ENCODE assay signal across 8 cellular contexts in genomic region chr17:1643999-1644492, GRCh38. TPM values are rescaled to one million over a fixed set of nuclear protein-coding genes. Genes with fewer than 3 reads are reported as not detected.
A peak's percentile ranks its signal among the peaks of the same experiment; 100 is the strongest.
DNase-seq lines count a peak whose midpoint lies in the region; ATAC-seq and TF ChIP-seq lines count a peak whose summit lies in the region.

No MANE protein-coding gene starts in this region.

- CTCF ChIA-PET in Caco-2 (lab: Charles Lee), result interaction anchor here (0.6 to 1.2 kb wide), 5 partner anchors 14 to 273 kb away, joined by 3 to 7 read pairs (median 3); no protein-coding TSS in a partner anchor
- CTCF ChIA-PET in PC-9 (lab: Charles Lee), result no interaction called here

- TF ChIP-seq CTCF in Caco-2 (IDR thresholded peaks at IDR 0.05; ENCODE audit: insufficient read depth in 1 of 2, low read depth in 1 of 2, low read length in 1 of 2, severe bottlenecking in 1 of 2, unreplicated experiment in 1 of 2), result no peak
- TF ChIP-seq CTCF in PC-9 (conservative IDR thresholded peaks at IDR 0.05), result no peak
- no peak for TF ChIP-seq CTCF in ovary (IDR thresholded peaks at IDR 0.05)

- no peaks in the 10 kb centered on the region for H3K4me1 Mint-ChIP-seq in Caco-2 (ENCODE audit: low read depth, unreplicated experiment)

- H3K9me3 ChIP-seq in Caco-2, result no peaks in the 10 kb centered on the region
- H3K9me3 ChIP-seq in PC-9 (ENCODE audit: insufficient read depth, low read depth), result no peaks in the 10 kb centered on the region
- H3K9me3 ChIP-seq in esophagus (ENCODE audit: control insufficient read depth in 2 of 2, insufficient read depth in 1 of 2, low read depth in 1 of 2, low read length in 1 of 2), result no peaks in the 10 kb centered on the region
- no peaks in the 10 kb centered on the region for H3K9me3 ChIP-seq in ovary

- no peak overlapping the region for H3K27ac Mint-ChIP-seq in Caco-2 (ENCODE audit: unreplicated experiment)

- no peak for ATAC-seq in HG03139 (IDR thresholded peaks at IDR 0.05; ENCODE audit: unreplicated experiment)

- DNase-seq in Caco-2 (no peak), PC-9 (peak in 1 of 2 experiments; percentile 23), ovary (no peak), 8988T (no peak), NOMO-1 treated with dmso at 0.1 percent for 144 hours (lab: John Stamatoyannopoulos, UW; ENCODE audit: unreplicated experiment) (no peak)
- DNase-seq in activated CD4-positive, alpha-beta T cell treated with anti-CD3 and anti-CD28 coated beads, Interleukin-2, amount 50 U/mL, for 4 hours, result no peak

- no peak for TF ChIP-seq EP300 in ovary (IDR thresholded peaks at IDR 0.05)

- peaks cover 8% of the 10 kb centered on the region; the same call in 1 of the 2 replicates for H3F3A ChIP-seq in PC-9 (ENCODE audit: insufficient read depth, low read depth)

- BruUV-seq in Caco-2 (replicated peaks; lab: Mats Ljungman, UMichigan), result no TSS peak
- BruUV-seq in PC-9 (replicated peaks; lab: Mats Ljungman, UMichigan), result TSS peak; percentile 69

- no peaks in the 10 kb centered on the region for H3K79me2 ChIP-seq in PC-9 (ENCODE audit: low read depth)

- intact Hi-C loops in Caco-2 (cut with micrococcal nuclease; ENCODE audit: unreplicated experiment), result loop anchor here (1.0 kb wide), 1 partner anchor 16 kb away; the partner anchor contains the start of gene SLC43A2
- intact Hi-C loops in PC-9 (cut with micrococcal nuclease; ENCODE audit: unreplicated experiment), result loop anchor here (2.0 to 10.0 kb wide), 3 partner anchors 81 to 761 kb away; partner anchors contain the start of genes MNT and PITPNA
- intact Hi-C loops in ovary (cut with DNase I), result loop anchor here in 2 of 4 donors (5.0 to 10.0 kb wide), 2 partner anchors 72 to 141 kb away; no protein-coding TSS in a partner anchor

- no peak for TF ChIP-seq POLR2A in ovary (IDR thresholded peaks at IDR 0.05)

- peaks cover 9% of the 10 kb centered on the region for H3K36me3 Mint-ChIP-seq in Caco-2 (ENCODE audit: insufficient read depth, unreplicated experiment)

- H3K27me3 ChIP-seq in Caco-2 (replicated peaks; ENCODE audit: control insufficient read depth, insufficient read depth, low read length), result no peaks in the 10 kb centered on the region
- H3K27me3 ChIP-seq in PC-9 (ENCODE audit: insufficient read depth, low read depth), result no peaks in the 10 kb centered on the region
- no peaks in the 10 kb centered on the region for H3K27me3 ChIP-seq in esophagus (ENCODE audit: control insufficient read depth in 1 of 2, insufficient read depth in 2 of 2, low read length in 2 of 2)
- no peaks in the 10 kb centered on the region for H3K27me3 ChIP-seq in ovary

- H3K4me2 ChIP-seq in PC-9, result peak overlapping the region; percentile 87

- no peaks in the 10 kb centered on the region for H4K20me1 ChIP-seq in PC-9 (ENCODE audit: insufficient read depth)

- peak overlapping the region; percentile 60 for H3K4me3 ChIP-seq in Caco-2 (ENCODE audit: low read depth, low read length)
- peak overlapping the region; percentile 86 for H3K4me3 ChIP-seq in PC-9
- peak overlapping the region; percentile 39 to 43 for H3K4me3 ChIP-seq in esophagus (ENCODE audit: low read depth in 1 of 2, low read length in 2 of 2)
- H3K4me3 ChIP-seq in ovary, result peak overlapping the region; percentile 24

- no peaks in the 10 kb centered on the region for H3K9me3 Mint-ChIP-seq in Caco-2 (ENCODE audit: unreplicated experiment)

- WGBS in esophagus, 2 donors, result 28 to 37% methylated on average over 10 to 13 of the region's 13 CpGs
- 37 to 61% (median 49%) methylated on average over 9 to 13 of the region's 13 CpGs for WGBS in ovary, 3 donors

- H3K4me3 Mint-ChIP-seq in Caco-2 (ENCODE audit: unreplicated experiment), result peak overlapping the region; percentile 79

- H3K9me2 ChIP-seq in PC-9 (ENCODE audit: insufficient read depth), result no peaks in the 10 kb centered on the region

- H3K27ac ChIP-seq in PC-9, result no peak overlapping the region
- H3K27ac ChIP-seq in esophagus (ENCODE audit: low read depth in 2 of 2, low read length in 1 of 2), result peak overlapping the region in 1 of 2 donors; percentile 27
- H3K27ac ChIP-seq in ovary, result no peak overlapping the region

- peak overlapping the region; percentile 79 for H2AFZ ChIP-seq in PC-9

- H3K4me1 ChIP-seq in Caco-2 (peaks cover 13% of the 10 kb centered on the region; the same call in 1 of the 2 replicates), PC-9 (replicated peaks; ENCODE audit: insufficient read depth) (peaks cover 24% of the 10 kb centered on the region), esophagus (ENCODE audit: control insufficient read depth in 2 of 2, insufficient read depth in 2 of 2, low read length in 1 of 2) (peaks cover 4 to 18% of the 10 kb centered on the region in 2 donors), ovary (ENCODE audit: insufficient read depth) (peaks cover 6% of the 10 kb centered on the region)

- POLR2A ChIA-PET in Caco-2 (lab: Charles Lee) (interaction anchor here (1.2 kb wide), 1 partner anchor 73 kb away, joined by 4 read pairs; no protein-coding TSS in a partner anchor), PC-9 (lab: Charles Lee; ENCODE audit: unreplicated experiment) (no interaction called here)

- H3K36me3 ChIP-seq in Caco-2 (ENCODE audit: control insufficient read depth, insufficient read depth, low read length) (no peaks in the 10 kb centered on the region; the same call in 1 of the 2 replicates), PC-9 (ENCODE audit: low read depth) (no peaks in the 10 kb centered on the region), esophagus (ENCODE audit: control insufficient read depth in 2 of 2, insufficient read depth in 2 of 2, low read length in 1 of 2) (peaks cover 0 to 3% of the 10 kb centered on the region in 2 donors), ovary (no peaks in the 10 kb centered on the region)

- H3K27me3 Mint-ChIP-seq in Caco-2 (ENCODE audit: insufficient read depth, unreplicated experiment), result no peaks in the 10 kb centered on the region

RNA-seq across cellular contexts. Expression of gene SCARF1, which starts 1.5 kb away (rescaled TPM):
- total RNA-seq in Caco-2 (2022), result 0.14 and 0.51 TPM in 2 replicates
- total RNA-seq in PC-9 (2021), result 2.2 and 2.7 TPM in 2 replicates
- 1 to 10 TPM; 2.8 TPM for polyA plus RNA-seq in esophagus
- 10 to 100 TPM in 1 of 7 donors, 1 to 10 TPM in 6; 2.6 to 10.2 (median 5.7) TPM for total RNA-seq in ovary
- polyA plus RNA-seq in ovary, result 1 to 10 TPM; 1.7 to 6.5 TPM

RNA-seq across cellular contexts. Expression of gene RILP, which starts 5.6 kb away (rescaled TPM):
- total RNA-seq in Caco-2 (2022) (4.2 and 6.9 TPM in 2 replicates), PC-9 (2021) (9.6 and 11.5 TPM in 2 replicates), ovary (10 to 100 TPM in 1 of 7 donors, 1 to 10 TPM in 6; 3.0 to 11.0 (median 5.7) TPM)
- polyA plus RNA-seq in esophagus (1 to 10 TPM; 4.6 to 6.0 TPM), ovary (1 to 10 TPM; 2.3 to 6.2 TPM)

RNA-seq across cellular contexts. Expression of gene SLC43A2, which starts 15.4 kb away (rescaled TPM):
- 33.9 and 39.3 TPM in 2 replicates for total RNA-seq in Caco-2 (2022)
- total RNA-seq in PC-9 (2021), result 6.8 and 9.3 TPM in 2 replicates
- polyA plus RNA-seq in esophagus, result 1 to 10 TPM; 2.1 to 2.2 TPM
- 10 to 100 TPM in 3 of 7 donors, 1 to 10 TPM in 4; 3.5 to 24.6 (median 8.8) TPM for total RNA-seq in ovary
- 1 to 10 TPM; 5.0 to 7.1 TPM for polyA plus RNA-seq in ovary

RNA-seq across cellular contexts. Expression of gene PRPF8, which starts 40.6 kb away (rescaled TPM):
- 398 and 430 TPM in 2 replicates for total RNA-seq in Caco-2 (2022)
- 437 and 496 TPM in 2 replicates for total RNA-seq in PC-9 (2021)
- 10 to 100 TPM; 74.5 to 82.1 TPM for polyA plus RNA-seq in esophagus
- 100 to 1,000 TPM; 146 to 379 (median 290) TPM for total RNA-seq in ovary
- 100 to 1,000 TPM; 150 to 186 TPM for polyA plus RNA-seq in ovary

Comparison
In these comparisons a context has a peak if more than half of its experiments do, and no peak if none do; other contexts are left out.
1. H3K4me3 ChIP-seq: peak in every context shown above with its lines; median percentile 86 in PC-9; 60 in Caco-2; 41 in esophagus; 24 in ovary.